ENCODE assay signal across 1 cellular context in the genomic region with DNA sequence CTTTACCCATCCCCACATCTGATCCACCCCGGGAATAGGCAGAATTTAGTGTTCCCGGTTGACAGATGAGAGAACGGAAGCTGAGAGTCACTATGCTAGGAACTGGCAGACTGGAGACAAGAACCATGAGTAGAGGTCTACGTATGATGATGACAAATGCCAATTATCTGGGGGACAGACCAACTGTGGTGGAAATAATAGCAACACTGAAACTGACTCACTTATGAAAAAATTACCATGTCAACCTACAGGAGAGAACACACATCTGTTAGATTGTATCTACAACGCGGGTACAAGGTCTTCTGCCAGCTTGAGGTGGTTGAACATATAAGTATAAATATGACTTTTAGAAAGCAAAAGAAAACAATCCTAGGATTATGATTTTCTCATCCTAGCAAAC.
TF ChIP-seq lines count a peak whose summit lies in the region.

No MANE protein-coding gene starts in this region.

TF ChIP-seq in IMR-90, 13 proteins besides CTCF, POLR2A, EP300 and RAD21:
- TF ChIP-seq MAZ (IDR thresholded peaks at IDR 0.05; ENCODE audit: borderline replicate concordance, low read depth, low read length) (no peak; the same call in 1 of the 2 replicates), FOS (IDR thresholded peaks at IDR 0.05; ENCODE audit: low read depth, low read length) (peak; percentile 50; the same call in 1 of the 2 replicates)
